ENCODE assay signal across 9 cellular contexts in genomic region chr11:71250512-71251158, GRCh38. TPM values are rescaled to one million over a fixed set of nuclear protein-coding genes. Genes with fewer than 3 reads are reported as not detected.
DNase-seq lines count a peak whose midpoint lies in the region; ATAC-seq, FAIRE-seq and TF ChIP-seq lines count a peak whose summit lies in the region.
"Had no signal": no experiment of that assay in that cellular context is flagged by ENCODE, and none has a peak within 500 bp of the region (broad histone marks: within the 10 kb centered on the region; RNA-seq: fewer than 3 reads in every experiment).

No MANE protein-coding gene starts in this region.

- peak overlapping the region; percentile 80; the same call in 1 of the 2 replicates for H2BK12ac ChIP-seq in H1 (ENCODE audit: low read depth, low read length)

- DNase-seq in PC-3 = no peak
- DNase-seq in H1 (ENCODE audit: low read depth in 1 of 2, low spot score in 2 of 2) = no peak
- no peak for DNase-seq in mesendoderm
- DNase-seq in suprapubic skin (ENCODE audit: low spot score in 2 of 2) = peak; percentile 48 to 78
- no peak for DNase-seq in RCC 7860 (ENCODE audit: low spot score)
- DNase-seq: activated CD4-positive, CD25-positive, alpha-beta regulatory T cell treated with anti-CD3 and anti-CD28 coated beads, Interleukin-2, amount 50 U/mL, for 72 hours; cortex of kidney had no signal

- CTCF ChIA-PET in PC-3 (lab: Charles Lee) = interaction anchor here (0.8 to 3.5 kb wide), 2 partner anchors 49 to 78 kb away, joined by 5 to 45 read pairs; no protein-coding TSS in a partner anchor
- CTCF ChIA-PET in H1 (lab: Charles Lee; ENCODE audit: partially characterized antibody) = interaction anchor here (0.6 to 3.4 kb wide), 9 partner anchors 10 to 1422 kb away, joined by 3 to 20 read pairs (median 3); no protein-coding TSS in a partner anchor

- TF ChIP-seq RAD21 in H1 (IDR thresholded peaks at IDR 0.05 in 1 of 2, conservative IDR thresholded peaks at IDR 0.05 in 1 of 2; ENCODE audit: low read depth in 2 of 2, low read length in 2 of 2) = no peak

- no peaks in the 10 kb centered on the region for H3K9me3 ChIP-seq in PC-3 (ENCODE audit: low read length)
- H3K9me3 ChIP-seq in H1 (ENCODE audit: insufficient read depth in 2 of 2, low read depth in 1 of 2, low read length in 1 of 2) = no peaks in the 10 kb centered on the region
- H3K9me3 ChIP-seq in suprapubic skin = no peaks in the 10 kb centered on the region

- H4K20me1 ChIP-seq in PC-3 (ENCODE audit: low read length) = peaks cover 6% of the 10 kb centered on the region; the same call in 1 of the 2 replicates
- peaks cover 0 to 4% of the 10 kb centered on the region in 2 experiments for H4K20me1 ChIP-seq in H1 (replicated peaks in 1 of 2; ENCODE audit: control insufficient read depth in 1 of 2, insufficient read depth in 2 of 2, low read length in 2 of 2)

- 13% methylated on average over 26 of the region's 29 CpGs; no CpG with 5 or more reads in 1 of the 2 experiments for WGBS in H1 (ENCODE audit: extremely low coverage in 1 of 2, insufficient coverage in 1 of 2, insufficient read length in 1 of 2, insufficient replicate concordance in 2 of 2, low coverage in 1 of 2, low lambda C conversion rate in 2 of 2, missing lambda C conversion rate in 1 of 2), 2 experiments
- WGBS in mesendoderm (ENCODE audit: extremely low coverage, insufficient coverage, low lambda C conversion rate) = no CpG with 5 or more reads among the region's 29 CpGs
- 39% methylated on average over 28 of the region's 29 CpGs for WGBS in suprapubic skin

- TF ChIP-seq CTCF in PC-3 (conservative IDR thresholded peaks at IDR 0.05; ENCODE audit: low read depth, low read length) = no peak
- TF ChIP-seq CTCF in H1 (IDR thresholded peaks at IDR 0.05; ENCODE audit: control extremely low read depth in 1 of 3, insufficient read depth in 1 of 3, low read depth in 1 of 3, low read length in 3 of 3) = no peak
- TF ChIP-seq CTCF in suprapubic skin (IDR thresholded peaks at IDR 0.05) = no peak

- peak overlapping the region; percentile 59 for H2AFZ ChIP-seq in PC-3 (ENCODE audit: low read length)
- no peak overlapping the region for H2AFZ ChIP-seq in H1 (ENCODE audit: low read length)

- no peaks in the 10 kb centered on the region for H3K36me3 ChIP-seq in PC-3 (ENCODE audit: low read depth, low read length)
- H3K36me3 ChIP-seq in H1 (ENCODE audit: control insufficient read depth in 2 of 4, insufficient read depth in 4 of 4, low read length in 3 of 4) = no peaks in the 10 kb centered on the region
- H3K36me3 ChIP-seq in mesendoderm (ENCODE audit: control insufficient read depth, insufficient read depth, low read length) = no peaks in the 10 kb centered on the region
- no peaks in the 10 kb centered on the region for H3K36me3 ChIP-seq in suprapubic skin

- H3K23ac ChIP-seq in H1 (ENCODE audit: insufficient read length) (no peak overlapping the region), mesendoderm (ENCODE audit: low read length) (peak overlapping the region; percentile 57)

- ATAC-seq in PC-3 (no peak), GM21526 (IDR thresholded peaks at IDR 0.05; ENCODE audit: low FRiP score, unreplicated experiment) (no peak), HG03457 (IDR thresholded peaks at IDR 0.05; ENCODE audit: unreplicated experiment) (no peak)

- H2BK15ac ChIP-seq in H1 (ENCODE audit: low read length) (peak overlapping the region; percentile 46; the same call in 1 of the 2 replicates), mesendoderm (replicated peaks; ENCODE audit: low read depth) (no peak overlapping the region)

- peaks cover 20% of the 10 kb centered on the region for H3K4me1 ChIP-seq in PC-3 (ENCODE audit: insufficient read depth, low read length)
- H3K4me1 ChIP-seq in H1 (replicated peaks in 1 of 4; ENCODE audit: control insufficient read depth in 3 of 4, insufficient read depth in 4 of 4, low read length in 3 of 4) = peaks cover 22 to 57% (median 49%) of the 10 kb centered on the region in 4 experiments
- peaks cover 18% of the 10 kb centered on the region for H3K4me1 ChIP-seq in mesendoderm (ENCODE audit: control insufficient read depth, low read depth, low read length)
- H3K4me1 ChIP-seq in suprapubic skin = peaks cover 29% of the 10 kb centered on the region

- peak overlapping the region; percentile 77 for H4K91ac ChIP-seq in H1 (replicated peaks; ENCODE audit: insufficient read length, low read length)

- H3K18ac ChIP-seq in H1 (ENCODE audit: extremely low read depth, low read length) = peak overlapping the region; percentile 36
- peak overlapping the region; percentile 69 for H3K18ac ChIP-seq in mesendoderm (ENCODE audit: low read length)

- no peak overlapping the region for H2AK5ac ChIP-seq in H1 (ENCODE audit: low read depth, low read length)
- H2AK5ac ChIP-seq in mesendoderm (ENCODE audit: low read length) = no peak overlapping the region

- POLR2A ChIA-PET in PC-3 (lab: Charles Lee; ENCODE audit: unreplicated experiment) (no interaction called here), H1 (lab: Charles Lee; ENCODE audit: partially characterized antibody) (interaction anchor here (0.7 to 3.5 kb wide), 7 partner anchors 9 to 93 kb away, joined by 3 to 23 read pairs (median 3); no protein-coding TSS in a partner anchor)

- H3K27me3 ChIP-seq in PC-3 (ENCODE audit: low read length) (no peaks in the 10 kb centered on the region), H1 (replicated peaks in 1 of 4; ENCODE audit: control insufficient read depth in 3 of 4, extremely low read depth in 1 of 4, insufficient read depth in 3 of 4, low read length in 3 of 4) (no peaks in the 10 kb centered on the region; a peak in 1 of 7 replicates), mesendoderm (ENCODE audit: insufficient read depth, low read length, poor library complexity) (no peaks in the 10 kb centered on the region), suprapubic skin (peaks cover 85% of the 10 kb centered on the region)

- H4K8ac ChIP-seq in H1 (ENCODE audit: extremely low read depth, insufficient read depth, low read length) (peak overlapping the region; percentile 62; the same call in 1 of the 2 replicates), mesendoderm (ENCODE audit: low read depth, low read length) (no peak overlapping the region)

- TF ChIP-seq EP300 in H1 (IDR thresholded peaks at IDR 0.05; ENCODE audit: borderline replicate concordance in 1 of 2, low read depth in 2 of 2, low read length in 2 of 2) (no peak), suprapubic skin (IDR thresholded peaks at IDR 0.05) (no peak)

- TSS peak; percentile 23 for BruUV-seq in PC-3 (replicated peaks; lab: Mats Ljungman, UMichigan)

- H4K5ac ChIP-seq in H1 (ENCODE audit: insufficient read length, low read depth, low read length) (no peak overlapping the region), mesendoderm (ENCODE audit: low read length) (no peak overlapping the region)

- H3K56ac ChIP-seq in H1 (replicated peaks; ENCODE audit: insufficient read length, low read depth, low read length) (peak overlapping the region; percentile 19), mesendoderm (ENCODE audit: low read length) (peak overlapping the region; percentile 79)

- H3K27ac ChIP-seq in PC-3 (ENCODE audit: low read length) (no peak overlapping the region), H1 (ENCODE audit: low read depth, low read length) (no peak overlapping the region), mesendoderm (ENCODE audit: low read depth, low read length) (no peak overlapping the region), suprapubic skin (peak overlapping the region; percentile 82)

- peak overlapping the region; percentile 97 for H3K4me2 ChIP-seq in PC-3 (ENCODE audit: low read length)
- H3K4me2 ChIP-seq in H1 (ENCODE audit: insufficient read depth in 1 of 2, low read depth in 2 of 2, low read length in 2 of 2) = peak overlapping the region; percentile 53 to 85
- H3K4me2 ChIP-seq in mesendoderm (ENCODE audit: low read length) = peak overlapping the region; percentile 91

- H2BK20ac ChIP-seq in H1 (ENCODE audit: low read length) = no peak overlapping the region

- peaks cover 59% of the 10 kb centered on the region for H3K79me2 ChIP-seq in PC-3 (ENCODE audit: low read length)
- H3K79me2 ChIP-seq in H1 (ENCODE audit: control insufficient read depth in 1 of 2, insufficient read depth in 2 of 2, low read length in 2 of 2) = peaks cover 16 to 35% of the 10 kb centered on the region in 2 experiments
- peaks cover 5% of the 10 kb centered on the region for H3K79me2 ChIP-seq in mesendoderm (ENCODE audit: control insufficient read depth, insufficient read depth, low read length)

- intact Hi-C loops in PC-3 (cut with micrococcal nuclease) = loop anchor here (1.0 kb wide), 1 partner anchor 130 kb away; no protein-coding TSS in a partner anchor

- peaks cover 2% of the 10 kb centered on the region; the same call in 1 of the 2 replicates for H3K79me1 ChIP-seq in H1 (ENCODE audit: low read depth, low read length)
- no peaks in the 10 kb centered on the region for H3K79me1 ChIP-seq in mesendoderm (ENCODE audit: low read length)

- H3K23me2 ChIP-seq in H1 (ENCODE audit: low read depth, low read length) = peaks cover 24% of the 10 kb centered on the region; the same call in 1 of the 2 replicates

- H3K14ac ChIP-seq in H1 (ENCODE audit: insufficient read length) = no peak overlapping the region

- H3K4ac ChIP-seq in H1 (replicated peaks; ENCODE audit: insufficient read length, low read depth, low read length) (peak overlapping the region; percentile 40), mesendoderm (ENCODE audit: low read depth, low read length) (peak overlapping the region; percentile 77)

- H3F3A ChIP-seq in PC-3 (ENCODE audit: low read length, unreplicated experiment) = no peaks in the 10 kb centered on the region

- H2BK120ac ChIP-seq in H1 (replicated peaks; ENCODE audit: low read depth, low read length) = no peak overlapping the region
- no peak overlapping the region for H2BK120ac ChIP-seq in mesendoderm (ENCODE audit: low read depth, low read length)

- no peak for FAIRE-seq in H1 (lab: Jason Lieb, UNC)
- no peak for FAIRE-seq in RCC 7860 (lab: Jason Lieb, UNC)

- H3K9ac ChIP-seq in PC-3 (ENCODE audit: low read length) (peak overlapping the region; percentile 80), H1 (replicated peaks in 1 of 4; ENCODE audit: extremely low read depth in 1 of 4, low read depth in 3 of 4, low read length in 3 of 4) (peak overlapping the region in 1 of 4 experiments; percentile 11; a peak in 2 of 7 replicates), mesendoderm (ENCODE audit: low read length) (peak overlapping the region; percentile 66)

- no peak overlapping the region for H2BK5ac ChIP-seq in H1 (ENCODE audit: low read depth, low read length)
- H2BK5ac ChIP-seq in mesendoderm (ENCODE audit: low read length) = no peak overlapping the region

- no peak for TF ChIP-seq POLR2A in H1 (IDR thresholded peaks at IDR 0.05; ENCODE audit: control extremely low read depth in 1 of 2, low read depth in 2 of 2, low read length in 2 of 2)
- no peak for TF ChIP-seq POLR2A in suprapubic skin (IDR thresholded peaks at IDR 0.05)

- H3K4me3 ChIP-seq in PC-3 (ENCODE audit: low read length) = peak overlapping the region; percentile 95
- peak overlapping the region; percentile 80 to 95 (median 84) for H3K4me3 ChIP-seq in H1 (ENCODE audit: extremely low read depth in 1 of 4, insufficient read depth in 2 of 4, low read depth in 3 of 4, low read length in 4 of 4)
- no peak overlapping the region for H3K4me3 ChIP-seq in mesendoderm (ENCODE audit: low read length)
- peak overlapping the region; percentile 55 for H3K4me3 ChIP-seq in suprapubic skin

- no peaks in the 10 kb centered on the region for H3K9me2 ChIP-seq in PC-3 (replicated peaks; ENCODE audit: low read length)

RNA-seq across cellular contexts. Expression of gene SHANK2, which starts 1.7 kb away (rescaled TPM):
- total RNA-seq in PC-3 (2014; rRNA removed) (33.2 and 45.0 TPM in 2 replicates), suprapubic skin (10 to 100 TPM in 2 of 4 donors, 1 to 10 TPM in 2; 5.9 to 14.0 (median 10.1) TPM)
- 52.9 and 54.2 TPM in 2 replicates for total RNA-seq in H1 (2021; fragmentation: NEBNext Ultra II Directional; extraction: Animal tissue kit (Norgen Biotek cat#: 25700))
- 10.1 and 15.5 TPM in 2 replicates for polyA plus RNA-seq in H1 (2011; rRNA removed)
- 7.8 TPM for polyA plus RNA-seq in H1 (2011; cell fraction: cytosol; rRNA removed)
- polyA plus RNA-seq in H1 (2011; cell fraction: nucleus; rRNA removed) = 41.3 TPM
- 17.0 to 20.3 TPM (median 18.5 TPM) in 4 replicates for polyA plus RNA-seq in H1 (2012, experiment 1 of 2)
- polyA plus RNA-seq in H1 (2012, experiment 2 of 2) = 2.9 TPM
- polyA plus RNA-seq in H1 (2013, experiment 1 of 2) = 16.9 TPM
- polyA plus RNA-seq in H1 (2013, experiment 2 of 2) = 15.7 TPM
- polyA minus RNA-seq in H1 (2011; rRNA and poly(A)+ RNA removed) = 46.2 and 59.3 TPM in 2 replicates
- polyA minus RNA-seq in H1 (2011; cell fraction: cytosol; rRNA and poly(A)+ RNA removed) = 35.2 TPM
- 103 TPM for polyA minus RNA-seq in H1 (2011; cell fraction: nucleus; rRNA and poly(A)+ RNA removed)
- 7.5 TPM for polyA plus RNA-seq in mesendoderm (2013, experiment 1 of 2)
- 7.3 TPM for polyA plus RNA-seq in mesendoderm (2013, experiment 2 of 2)

Comparison
In these comparisons a context has a peak if more than half of its experiments do, and no peak if none do; other contexts are left out.
1. DNase-seq: peak in suprapubic skin (2 of 2); none in PC-3 (single experiment), H1 (0 of 2), mesendoderm (single experiment) and RCC 7860 (single experiment).
2. Peak in every context shown above with its lines, with median percentiles within 50 percentile points of each other: H3K4me2 ChIP-seq.